ENCODE assay signal across 22 cellular contexts in genomic region chr7:17996442-17997223, GRCh38. TPM values are rescaled to one million over a fixed set of nuclear protein-coding genes. Genes with fewer than 3 reads are reported as not detected.
"Had no signal": no experiment of that assay in that cellular context is flagged by ENCODE, and none has a peak within 500 bp of the region (broad histone marks: within the 10 kb centered on the region; RNA-seq: fewer than 3 reads in every experiment).

No MANE protein-coding gene starts in this region.

- ATAC-seq: activated CD8-positive, alpha-beta T cell treated with anti-CD3 and anti-CD28 coated beads for 36 hours; activated T-cell treated with anti-CD3 and anti-CD28 coated beads, Interleukin-2, amount 50 U/mL, for 4 hours; naive thymus-derived CD4-positive, alpha-beta T cell; stimulated activated effector memory CD8-positive, alpha-beta T cell treated with anti-CD3 and anti-CD28 coated beads, Interleukin-12 subunit alpha, Interleukin-12 subunit beta, amount 100 ng/mL, for 72 hours; upper lobe of right lung had no signal

- H3K9me3 ChIP-seq: thoracic aorta, upper lobe of right lung had no signal

- H3K4me1 ChIP-seq: sigmoid colon, upper lobe of right lung had no signal

- H3K4me3 ChIP-seq: coronary artery, sigmoid colon, thoracic aorta, upper lobe of right lung had no signal

- H3K36me3 ChIP-seq: brain microvascular endothelial cell, sigmoid colon, thoracic aorta, upper lobe of right lung had no signal

- H3K27ac ChIP-seq: brain microvascular endothelial cell, coronary artery, sigmoid colon, thoracic aorta, upper lobe of right lung had no signal

- DNase-seq: activated CD4-positive, alpha-beta T cell treated with anti-CD3 and anti-CD28 coated beads, Interleukin-2, amount 10 ng/mL, durations not matched to agents 24 days and 14 days; activated CD8-positive, alpha-beta T cell treated with anti-CD3 and anti-CD28 coated beads for 36 hours; activated naive CD4-positive, alpha-beta T cell treated with anti-CD3 and anti-CD28 coated beads, Interleukin-2, amount 50 U/mL, for 16 hours; activated T-cell treated with anti-CD3 and anti-CD28 coated beads, Interleukin-2, amount 50 U/mL, for 4 hours; aorta; brain microvascular endothelial cell; mesenchymal stem cell; naive thymus-derived CD4-positive, alpha-beta T cell; sigmoid colon; stimulated activated CD4-positive, alpha-beta T cell treated with anti-CD3 and anti-CD28 coated beads, Interleukin-4, amount 100 ng/mL, for 24 hours; T1000; upper lobe of right lung had no signal

- H3K27me3 ChIP-seq: brain microvascular endothelial cell, sigmoid colon, upper lobe of right lung had no signal

RNA-seq across cellular contexts. Expression of gene PRPS1L1, which starts 31.0 kb away (rescaled TPM):
- total RNA-seq: activated CD4-positive, alpha-beta T cell treated with anti-CD3 and anti-CD28 coated beads, Interleukin-2, amount 10 ng/mL, durations not matched to agents 24 days and 14 days; activated CD8-positive, alpha-beta T cell treated with anti-CD3 and anti-CD28 coated beads for 36 hours; activated T-cell treated with anti-CD3 and anti-CD28 coated beads, Interleukin-2, amount 50 U/mL, for 4 hours; aorta; epithelial cell of proximal tubule; frontal cortex; kidney epithelial cell; lower leg skin; mucosa of gallbladder; naive thymus-derived CD4-positive, alpha-beta T cell; osteocyte; pulmonary artery endothelial cell; sigmoid colon; thoracic aorta; upper lobe of right lung had no signal
- polyA plus RNA-seq: aorta; naive thymus-derived CD4-positive, alpha-beta T cell; sigmoid colon had no signal
